ENCODE assay signal across 8 cellular contexts in the genomic region with DNA sequence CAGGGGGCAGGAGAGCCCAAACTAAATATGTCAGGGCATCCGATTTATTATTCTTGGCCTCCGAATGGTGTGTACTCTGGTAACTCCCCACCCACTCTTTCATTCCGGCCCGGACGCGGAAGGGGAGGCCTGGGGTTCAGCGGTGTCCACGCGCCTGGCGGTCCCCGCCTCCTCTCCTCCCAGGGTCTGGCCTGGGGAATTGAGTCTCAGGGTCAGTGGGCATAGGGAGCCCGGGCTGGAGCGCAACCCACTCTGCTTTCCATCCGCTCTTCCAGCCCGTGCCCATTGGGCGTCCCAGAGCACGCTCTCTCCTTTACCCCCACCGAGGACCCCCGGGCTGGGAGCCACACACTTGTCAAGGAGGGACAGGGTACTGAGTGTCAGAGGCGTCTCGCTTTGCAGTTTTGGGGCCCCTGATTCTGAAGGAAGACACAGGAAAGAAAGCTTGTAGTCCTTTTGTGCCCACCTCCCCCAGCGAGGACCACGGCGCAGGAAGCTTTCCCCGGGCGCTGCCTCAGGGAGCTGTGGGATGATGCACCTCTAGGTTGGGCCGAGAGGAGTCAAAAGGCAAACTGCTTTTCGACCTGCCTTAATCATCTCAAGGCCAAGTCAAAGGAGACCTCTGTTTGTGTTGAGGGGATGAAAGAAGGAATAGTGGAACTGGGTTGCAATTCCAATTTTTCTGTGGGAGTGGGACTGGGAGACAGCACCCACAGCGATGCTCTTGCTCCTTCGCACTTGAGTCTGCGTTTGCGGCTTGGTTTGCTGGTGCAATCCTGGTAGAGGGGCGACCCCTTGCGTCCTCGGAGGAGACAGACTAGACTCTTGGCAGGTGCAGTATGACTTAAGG. TPM values are rescaled to one million over a fixed set of nuclear protein-coding genes. Genes with fewer than 3 reads are reported as not detected.
DNase-seq lines count a peak whose midpoint lies in the region; ATAC-seq, FAIRE-seq and TF ChIP-seq lines count a peak whose summit lies in the region.

No MANE protein-coding gene starts in this region.

- H3K36me3 ChIP-seq in BE2C: no peaks in the 10 kb centered on the region

- peak; percentile 87 for TF ChIP-seq CTCF in BE2C (IDR thresholded peaks at IDR 0.05; ENCODE audit: low read depth, low read length)

- no peaks in the 10 kb centered on the region for H3K4me1 ChIP-seq in BE2C

- no peak overlapping the region for H3K27ac Mint-ChIP-seq in activated CD4-positive, alpha-beta T cell treated with anti-CD3 and anti-CD28 coated beads, Interleukin-2, amount 10 ng/mL, durations not matched to agents 7 days and 5 days
- H3K27ac Mint-ChIP-seq in memory B cell: no peak overlapping the region

- peak; percentile 88 for FAIRE-seq in GM19239 (lab: Jason Lieb, UNC)

- H3K9me3 Mint-ChIP-seq in activated CD4-positive, alpha-beta T cell treated with anti-CD3 and anti-CD28 coated beads, Interleukin-2, amount 10 ng/mL, durations not matched to agents 7 days and 5 days: no peaks in the 10 kb centered on the region
- H3K9me3 Mint-ChIP-seq in memory B cell: no peaks in the 10 kb centered on the region

- H3K4me3 ChIP-seq in BE2C (ENCODE audit: low read depth, low read length): no peak overlapping the region

- H3K9me3 ChIP-seq in BE2C: no peaks in the 10 kb centered on the region

- H3K4me1 Mint-ChIP-seq in activated CD4-positive, alpha-beta T cell treated with anti-CD3 and anti-CD28 coated beads, Interleukin-2, amount 10 ng/mL, durations not matched to agents 7 days and 5 days: peaks cover 17% of the 10 kb centered on the region
- H3K4me1 Mint-ChIP-seq in memory B cell: peaks cover 22% of the 10 kb centered on the region

- H3K36me3 Mint-ChIP-seq in activated CD4-positive, alpha-beta T cell treated with anti-CD3 and anti-CD28 coated beads, Interleukin-2, amount 10 ng/mL, durations not matched to agents 7 days and 5 days (ENCODE audit: low read depth): no peaks in the 10 kb centered on the region
- H3K36me3 Mint-ChIP-seq in memory B cell: no peaks in the 10 kb centered on the region

- peaks cover 60% of the 10 kb centered on the region for H3K27me3 ChIP-seq in BE2C

- DNase-seq in BE2C (peak; percentile 82), GM19239 (ENCODE audit: insufficient read length, low spot score) (peak; percentile 66), NCI-H460 (ENCODE audit: extremely low read depth, low read depth) (peak; percentile 78), memory B cell (ENCODE audit: low spot score in 2 of 2) (peak; percentile 38 to 41)
- peak; percentile 79 for DNase-seq in activated CD4-positive, alpha-beta T cell treated with anti-CD3 and anti-CD28 coated beads, Interleukin-2, amount 10 ng/mL, durations not matched to agents 7 days and 5 days
- peak; percentile 2 for DNase-seq in effector CD8-positive, alpha-beta T cell (lab: John Stamatoyannopoulos, UW)
- peak; percentile 22 for DNase-seq in stimulated activated CD8-positive, alpha-beta memory T cell treated with anti-CD3 and anti-CD28 coated beads, Interleukin-12 subunit alpha, Interleukin-12 subunit beta, amount 100 ng/mL, for 24 hours (ENCODE audit: extremely low read depth)

- ATAC-seq in HG03280 (IDR thresholded peaks at IDR 0.05; ENCODE audit: unreplicated experiment) (peak; percentile 85), memory B cell (ENCODE audit: low read depth) (peak; percentile 66)

- POLR2A ChIA-PET in activated CD4-positive, alpha-beta T cell treated with anti-CD3 and anti-CD28 coated beads, Interleukin-2, amount 10 ng/mL, durations not matched to agents 7 days and 5 days (lab: Charles Lee): no interaction called here

- no peak overlapping the region for H3K4me3 Mint-ChIP-seq in activated CD4-positive, alpha-beta T cell treated with anti-CD3 and anti-CD28 coated beads, Interleukin-2, amount 10 ng/mL, durations not matched to agents 7 days and 5 days
- H3K4me3 Mint-ChIP-seq in memory B cell: peak overlapping the region; percentile 65

- H3K27me3 Mint-ChIP-seq in activated CD4-positive, alpha-beta T cell treated with anti-CD3 and anti-CD28 coated beads, Interleukin-2, amount 10 ng/mL, durations not matched to agents 7 days and 5 days: peaks cover 69% of the 10 kb centered on the region
- peaks cover 24% of the 10 kb centered on the region for H3K27me3 Mint-ChIP-seq in memory B cell

- CTCF ChIA-PET in activated CD4-positive, alpha-beta T cell treated with anti-CD3 and anti-CD28 coated beads, Interleukin-2, amount 10 ng/mL, durations not matched to agents 7 days and 5 days (lab: Charles Lee): interaction anchor here (1.4 kb wide), 1 partner anchor 9 kb away, joined by 3 read pairs; no protein-coding TSS in a partner anchor

RNA-seq across cellular contexts. Expression of a gene that starts 2.5 kb away (rescaled TPM):
- not detected for polyA plus RNA-seq in BE2C (2012; ENCODE audit: insufficient read depth, insufficient read length, low read depth)
- 10.7 and 11.8 TPM in 2 replicates for total RNA-seq in NCI-H460 (2014; rRNA removed; shearing (Covaris generic))
- 3.9 and 4.6 TPM in 2 replicates for polyA plus RNA-seq in NCI-H460 (2014; cell fraction: nucleus; rRNA removed)
- total RNA-seq in activated CD4-positive, alpha-beta T cell treated with anti-CD3 and anti-CD28 coated beads, Interleukin-2, amount 10 ng/mL, durations not matched to agents 7 days and 5 days: not detected

Comparison
In these comparisons a context has a peak if more than half of its experiments do, and no peak if none do; other contexts are left out.
1. DNase-seq: peak in every context shown above with its lines; median percentile 82 in BE2C; 79 in activated CD4-positive, alpha-beta T cell treated with anti-CD3 and anti-CD28 coated beads, Interleukin-2, amount 10 ng/mL, durations not matched to agents 7 days and 5 days; 78 in NCI-H460; 66 in GM19239; 40 in memory B cell; 22 in stimulated activated CD8-positive, alpha-beta memory T cell treated with anti-CD3 and anti-CD28 coated beads, Interleukin-12 subunit alpha, Interleukin-12 subunit beta, amount 100 ng/mL, for 24 hours; 2 in effector CD8-positive, alpha-beta T cell.
2. RNA of a gene that starts 2.5 kb away (total RNA-seq): 10.7 to 11.8 TPM in NCI-H460; not detected in activated CD4-positive, alpha-beta T cell treated with anti-CD3 and anti-CD28 coated beads, Interleukin-2, amount 10 ng/mL, durations not matched to agents 7 days and 5 days; every median in the first group is over 10 times any median in the second.